Comparison of ENCODE assay signal across 7 cellular contexts in genomic region chr18:75211002-75211621, GRCh38. TPM values are rescaled to one million over a fixed set of nuclear protein-coding genes. Genes with fewer than 3 reads are reported as not detected.
DNase-seq lines count a peak whose midpoint lies in the region; ATAC-seq and TF ChIP-seq lines count a peak whose summit lies in the region.

No MANE protein-coding gene starts in this region.

- no peak for TF ChIP-seq POLR2A in gastroesophageal sphincter (IDR thresholded peaks at IDR 0.05)

- TF ChIP-seq CTCF in GM10266 (IDR thresholded peaks at IDR 0.05; ENCODE audit: control insufficient read depth, insufficient read depth, low read depth, missing control alignments) (no peak), LNCaP clone FGC (IDR thresholded peaks at IDR 0.05; ENCODE audit: control insufficient read depth, extremely low read depth, insufficient read depth) (no peak), gastroesophageal sphincter (IDR thresholded peaks at IDR 0.05) (no peak)

- H3K9me3 ChIP-seq in gastroesophageal sphincter = no peaks in the 10 kb centered on the region

- peaks cover 10% of the 10 kb centered on the region for H3K27me3 Mint-ChIP-seq in activated T-cell treated with anti-CD3 and anti-CD28 coated beads, Interleukin-2, amount 50 U/mL, for 72 hours (ENCODE audit: low read depth)

- no peak for ATAC-seq in activated T-cell treated with anti-CD3 and anti-CD28 coated beads, Interleukin-2, amount 50 U/mL, for 72 hours (replicated peaks in 1 of 2)
- ATAC-seq in gastroesophageal sphincter (no peak), HG03159 (IDR thresholded peaks at IDR 0.05; ENCODE audit: unreplicated experiment) (no peak)

- peaks cover 10 to 15% of the 10 kb centered on the region in 2 donors for H3K36me3 Mint-ChIP-seq in activated T-cell treated with anti-CD3 and anti-CD28 coated beads, Interleukin-2, amount 50 U/mL, for 72 hours (ENCODE audit: insufficient read depth in 2 of 2)

- H3K27me3 ChIP-seq in gastroesophageal sphincter = no peaks in the 10 kb centered on the region

- H3K27ac Mint-ChIP-seq in activated T-cell treated with anti-CD3 and anti-CD28 coated beads, Interleukin-2, amount 50 U/mL, for 72 hours = peak overlapping the region; percentile 99

- DNase-seq in GM10266 (ENCODE audit: extremely low spot score) = peak; percentile 64
- DNase-seq in LNCaP clone FGC (ENCODE audit: low read depth) = no peak
- peak; percentile 29 to 32 for DNase-seq in activated T-cell treated with anti-CD3 and anti-CD28 coated beads, Interleukin-2, amount 50 U/mL, for 72 hours
- no peak for DNase-seq in skeletal muscle cell (ENCODE audit: low read depth)
- no peak for DNase-seq in epidermal melanocyte (ENCODE audit: insufficient read length, low spot score)

- no peaks in the 10 kb centered on the region for H3K36me3 ChIP-seq in gastroesophageal sphincter

- H3K4me1 Mint-ChIP-seq in activated T-cell treated with anti-CD3 and anti-CD28 coated beads, Interleukin-2, amount 50 U/mL, for 72 hours (ENCODE audit: low read depth) = peaks cover 56% of the 10 kb centered on the region

- H3K4me3 ChIP-seq in LNCaP clone FGC (ENCODE audit: low read depth, low read length) (peak overlapping the region; percentile 86), gastroesophageal sphincter (peak overlapping the region; percentile 77 to 91), skeletal muscle cell (ENCODE audit: low read depth, low read length) (peak overlapping the region; percentile 83)

- no peaks in the 10 kb centered on the region for H3K9me3 Mint-ChIP-seq in activated T-cell treated with anti-CD3 and anti-CD28 coated beads, Interleukin-2, amount 50 U/mL, for 72 hours

- TF ChIP-seq EP300 in gastroesophageal sphincter (IDR thresholded peaks at IDR 0.05) = no peak

- 5% methylated on average over 12 of the region's 64 CpGs; no CpG with 5 or more reads in 1 of the 2 donors for WGBS in gastroesophageal sphincter (ENCODE audit: low coverage in 1 of 2), 2 donors

- peaks cover 5 to 63% (median 5%) of the 10 kb centered on the region in 3 donors for H3K4me1 ChIP-seq in gastroesophageal sphincter

- peak overlapping the region; percentile 93 to 100 (median 97) for H3K27ac ChIP-seq in gastroesophageal sphincter

- H3K4me3 Mint-ChIP-seq in activated T-cell treated with anti-CD3 and anti-CD28 coated beads, Interleukin-2, amount 50 U/mL, for 72 hours = peak overlapping the region; percentile 95 to 100

RNA-seq across cellular contexts. Expression of gene TSHZ1, which starts 0.5 kb away (rescaled TPM):
- 10 to 100 TPM; 18.1 to 19.2 TPM for total RNA-seq in activated T-cell treated with anti-CD3 and anti-CD28 coated beads, Interleukin-2, amount 50 U/mL, for 72 hours
- 10 to 100 TPM; 22.3 to 41.7 (median 33.8) TPM for total RNA-seq in gastroesophageal sphincter

RNA-seq across cellular contexts. Expression of gene PTGR3, which starts 2.2 kb away (rescaled TPM):
- total RNA-seq in activated T-cell treated with anti-CD3 and anti-CD28 coated beads, Interleukin-2, amount 50 U/mL, for 72 hours = 10 to 100 TPM; 40.4 to 41.8 TPM
- total RNA-seq in gastroesophageal sphincter = 10 to 100 TPM; 24.9 to 46.8 (median 29.6) TPM

Comparison
In these comparisons a context has a peak if more than half of its experiments do, and no peak if none do; other contexts are left out.
1. DNase-seq: peak in GM10266 (single experiment) and activated T-cell treated with anti-CD3 and anti-CD28 coated beads, Interleukin-2, amount 50 U/mL, for 72 hours (2 of 2); none in LNCaP clone FGC (single experiment), skeletal muscle cell (single experiment) and epidermal melanocyte (single experiment).
2. Peak in every context shown above with its lines, with median percentiles within 50 percentile points of each other: H3K4me3 ChIP-seq.